Comparison of ENCODE assay signal across 20 cellular contexts in the genomic region with DNA sequence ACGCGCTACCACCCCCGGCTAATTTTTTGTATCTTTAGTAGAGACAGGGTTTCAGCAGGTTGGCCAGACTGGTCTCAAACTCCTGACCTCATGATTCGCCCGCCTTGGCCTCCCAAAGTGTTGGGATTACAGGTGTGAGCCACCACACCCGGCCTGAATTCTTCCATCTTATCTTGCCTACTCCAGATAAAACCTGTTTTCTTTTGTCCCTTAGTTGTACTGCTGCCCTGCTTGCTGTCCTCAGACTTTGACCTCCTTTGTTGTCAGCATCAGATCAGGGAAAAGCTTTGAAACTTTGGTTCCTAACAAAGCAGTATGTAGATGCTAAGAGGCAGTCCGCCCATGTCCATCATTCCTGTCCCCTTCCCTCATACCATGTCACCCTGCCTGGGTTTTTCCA. TPM values are rescaled to one million over a fixed set of nuclear protein-coding genes. Genes with fewer than 3 reads are reported as not detected.
DNase-seq lines count a peak whose midpoint lies in the region; ATAC-seq and TF ChIP-seq lines count a peak whose summit lies in the region.
"Had no signal": no experiment of that assay in that cellular context is flagged by ENCODE, and none has a peak within 500 bp of the region (broad histone marks: within the 10 kb centered on the region; RNA-seq: fewer than 3 reads in every experiment).

No MANE protein-coding gene starts in this region.

- no peaks in the 10 kb centered on the region for H3K9me2 ChIP-seq in PC-3 (replicated peaks; ENCODE audit: low read length)

- H3K9ac ChIP-seq in liver (ENCODE audit: low read depth in 1 of 2, low read length in 2 of 2) (no peak overlapping the region), neural progenitor cell (no peak overlapping the region), PC-3 (ENCODE audit: low read length) (no peak overlapping the region)
- H3K9ac ChIP-seq: GM23248 had no signal

- peaks cover 48% of the 10 kb centered on the region for H3F3A ChIP-seq in neural progenitor cell (ENCODE audit: low read depth)
- H3F3A ChIP-seq in PC-3 (ENCODE audit: low read length, unreplicated experiment), result no peaks in the 10 kb centered on the region

- peaks cover 31% of the 10 kb centered on the region for H3K4me1 Mint-ChIP-seq in Caco-2 (ENCODE audit: low read depth, unreplicated experiment)
- peaks cover 8% of the 10 kb centered on the region for H3K4me1 Mint-ChIP-seq in activated T-helper 17 cell treated with anti-CD3 and anti-CD28 coated beads, Interleukin-2, amount 50 U/mL, for 72 hours
- H3K4me1 Mint-ChIP-seq in neural progenitor cell, result peaks cover 77% of the 10 kb centered on the region

- no peaks in the 10 kb centered on the region for H4K20me1 ChIP-seq in neural progenitor cell (ENCODE audit: low read depth)
- H4K20me1 ChIP-seq in PC-3 (ENCODE audit: low read length), result no peaks in the 10 kb centered on the region

- H3K27me3 Mint-ChIP-seq in Caco-2 (ENCODE audit: insufficient read depth, unreplicated experiment) (no peaks in the 10 kb centered on the region), neural progenitor cell (ENCODE audit: insufficient read depth, low read depth) (peaks cover 2% of the 10 kb centered on the region)
- no peaks in the 10 kb centered on the region for H3K27me3 Mint-ChIP-seq in activated T-helper 17 cell treated with anti-CD3 and anti-CD28 coated beads, Interleukin-2, amount 50 U/mL, for 72 hours

- H3K36me3 Mint-ChIP-seq in Caco-2 (ENCODE audit: insufficient read depth, unreplicated experiment) (peaks cover 60% of the 10 kb centered on the region), neural progenitor cell (peaks cover 36% of the 10 kb centered on the region)
- H3K36me3 Mint-ChIP-seq in activated T-helper 17 cell treated with anti-CD3 and anti-CD28 coated beads, Interleukin-2, amount 50 U/mL, for 72 hours (ENCODE audit: low read depth), result peaks cover 68% of the 10 kb centered on the region

- H3K4me3 Mint-ChIP-seq in Caco-2 (ENCODE audit: unreplicated experiment) (peak overlapping the region; percentile 18), neural progenitor cell (peak overlapping the region; percentile 19)
- H3K4me3 Mint-ChIP-seq in activated T-helper 17 cell treated with anti-CD3 and anti-CD28 coated beads, Interleukin-2, amount 50 U/mL, for 72 hours, result no peak overlapping the region

- peaks cover 1% of the 10 kb centered on the region for H3K36me3 ChIP-seq in Caco-2 (ENCODE audit: control insufficient read depth, insufficient read depth, low read length)
- peaks cover 9 to 46% (median 32%) of the 10 kb centered on the region in 4 donors for H3K36me3 ChIP-seq in liver (ENCODE audit: control insufficient read depth in 4 of 4, insufficient read depth in 3 of 4, low read depth in 1 of 4, low read length in 3 of 4)
- H3K36me3 ChIP-seq in neural progenitor cell, result no peaks in the 10 kb centered on the region
- peaks cover 31% of the 10 kb centered on the region for H3K36me3 ChIP-seq in PC-3 (ENCODE audit: low read depth, low read length)

- no peak for TF ChIP-seq RAD21 in liver (IDR thresholded peaks at IDR 0.05)

- H3K4me2 ChIP-seq in neural progenitor cell (peak overlapping the region; percentile 64), PC-3 (ENCODE audit: low read length) (no peak overlapping the region)
- H3K4me2 ChIP-seq: A549 had no signal

- DNase-seq in Caco-2 (peak; percentile 41), neural progenitor cell (ENCODE audit: low spot score) (no peak), DMS153 (lab: John Stamatoyannopoulos, UW) (no peak), PC-3 (no peak)
- DNase-seq: C1 segment of cervical spinal cord, GDM1, GM23248, HCEC 1CT, KBM-7, MV-4-11, NCI-H1436, NCI-H2029 treated with DMSO at 0.1 percent for 48 hours, NCI-H2227 treated with DMSO at 0.1 percent for 48 hours had no signal

- ATAC-seq in activated T-helper 17 cell treated with anti-CD3 and anti-CD28 coated beads, Interleukin-2, amount 50 U/mL, for 72 hours (replicated peaks), result no peak
- ATAC-seq in HG02588 (IDR thresholded peaks at IDR 0.05; ENCODE audit: unreplicated experiment) (no peak), PC-3 (no peak), HG03175 (IDR thresholded peaks at IDR 0.05; ENCODE audit: unreplicated experiment) (no peak)
- ATAC-seq: A549, GM12878, Panc1 had no signal

- H3K27ac Mint-ChIP-seq in Caco-2 (ENCODE audit: unreplicated experiment) (peak overlapping the region; percentile 47), neural progenitor cell (peak overlapping the region; percentile 90)
- H3K27ac Mint-ChIP-seq in activated T-helper 17 cell treated with anti-CD3 and anti-CD28 coated beads, Interleukin-2, amount 50 U/mL, for 72 hours, result peak overlapping the region; percentile 15

- no peaks in the 10 kb centered on the region for H3K27me3 ChIP-seq in Caco-2 (replicated peaks; ENCODE audit: control insufficient read depth, insufficient read depth, low read length)
- no peaks in the 10 kb centered on the region for H3K27me3 ChIP-seq in liver (ENCODE audit: control insufficient read depth in 4 of 4, insufficient read depth in 4 of 4, low read length in 3 of 4)
- H3K27me3 ChIP-seq in neural progenitor cell, result no peaks in the 10 kb centered on the region
- no peaks in the 10 kb centered on the region for H3K27me3 ChIP-seq in PC-3 (ENCODE audit: low read length)

- BruUV-seq in Caco-2 (replicated peaks; lab: Mats Ljungman, UMichigan) (no TSS peak), PC-3 (replicated peaks; lab: Mats Ljungman, UMichigan) (no TSS peak)

- intact Hi-C loops in Caco-2 (cut with micrococcal nuclease; ENCODE audit: unreplicated experiment), result no loop called here
- intact Hi-C loops in PC-3 (cut with micrococcal nuclease), result no loop called here

- H3K4me3 ChIP-seq in Caco-2 (ENCODE audit: low read depth, low read length) (no peak overlapping the region), liver (ENCODE audit: low read depth in 1 of 3, low read length in 3 of 3) (no peak overlapping the region), neural progenitor cell (peak overlapping the region; percentile 19), PC-3 (ENCODE audit: low read length) (no peak overlapping the region)
- H3K4me3 ChIP-seq: A549, GM12878, GM23248 had no signal

- no peak overlapping the region for H2AFZ ChIP-seq in neural progenitor cell (replicated peaks)
- H2AFZ ChIP-seq in PC-3 (ENCODE audit: low read length), result no peak overlapping the region
- H2AFZ ChIP-seq: GM23248 had no signal

- WGBS in liver, result 90% methylated on average over 7 of the region's 7 CpGs

- H3K9me3 ChIP-seq in Caco-2, result peaks cover 9% of the 10 kb centered on the region; the same call in 1 of the 2 replicates
- H3K9me3 ChIP-seq in liver (ENCODE audit: control insufficient read depth in 4 of 4, low read length in 3 of 4), result no peaks in the 10 kb centered on the region
- H3K9me3 ChIP-seq in neural progenitor cell (ENCODE audit: low read depth), result no peaks in the 10 kb centered on the region
- H3K9me3 ChIP-seq in PC-3 (ENCODE audit: low read length), result no peaks in the 10 kb centered on the region
- H3K9me3 ChIP-seq: A549 had no signal

- no peak for TF ChIP-seq CTCF in Caco-2 (IDR thresholded peaks at IDR 0.05; ENCODE audit: insufficient read depth in 1 of 2, low read depth in 1 of 2, low read length in 1 of 2, severe bottlenecking in 1 of 2, unreplicated experiment in 1 of 2)
- TF ChIP-seq CTCF in liver (IDR thresholded peaks at IDR 0.05; ENCODE audit: low read depth, low read length, missing input control), result no peak
- TF ChIP-seq CTCF in neural progenitor cell (IDR thresholded peaks at IDR 0.05), result no peak
- TF ChIP-seq CTCF in PC-3 (conservative IDR thresholded peaks at IDR 0.05; ENCODE audit: low read depth, low read length), result no peak

- H3K79me2 ChIP-seq in neural progenitor cell (ENCODE audit: low read depth) (peaks cover 59% of the 10 kb centered on the region), PC-3 (ENCODE audit: low read length) (peaks cover 13% of the 10 kb centered on the region; the same call in 1 of the 2 replicates)

- H3K27ac ChIP-seq in liver (ENCODE audit: low read depth in 1 of 2, low read length in 2 of 2) (no peak overlapping the region), neural progenitor cell (peak overlapping the region; percentile 96), PC-3 (ENCODE audit: low read length) (no peak overlapping the region)
- H3K27ac ChIP-seq: A549, GM23248 had no signal

- H3K9me3 Mint-ChIP-seq in Caco-2 (ENCODE audit: unreplicated experiment) (no peaks in the 10 kb centered on the region), neural progenitor cell (no peaks in the 10 kb centered on the region)
- no peaks in the 10 kb centered on the region for H3K9me3 Mint-ChIP-seq in activated T-helper 17 cell treated with anti-CD3 and anti-CD28 coated beads, Interleukin-2, amount 50 U/mL, for 72 hours

- H3K4me1 ChIP-seq in Caco-2 (peaks cover 38% of the 10 kb centered on the region), liver (ENCODE audit: control insufficient read depth in 4 of 4, insufficient read depth in 4 of 4, low read length in 3 of 4) (peaks cover 5 to 24% (median 13%) of the 10 kb centered on the region in 4 donors), neural progenitor cell (peaks cover 61% of the 10 kb centered on the region), PC-3 (ENCODE audit: insufficient read depth, low read length) (no peaks in the 10 kb centered on the region)
- H3K4me1 ChIP-seq: A549 had no signal

- CTCF ChIA-PET in Caco-2 (lab: Charles Lee) (interaction anchor here (0.5 to 1.2 kb wide), 2 partner anchors 16 to 36 kb away, joined by 4 to 7 read pairs; a partner anchor contains a TSS), PC-3 (lab: Charles Lee) (no interaction called here)

- POLR2A ChIA-PET in Caco-2 (lab: Charles Lee), result interaction anchor here (0.7 to 1.0 kb wide), 2 partner anchors 16 to 54 kb away, joined by 3 read pairs; a partner anchor contains a TSS
- POLR2A ChIA-PET in PC-3 (lab: Charles Lee; ENCODE audit: unreplicated experiment), result no interaction called here

RNA-seq across cellular contexts. Expression of a gene that starts 15.9 kb away (rescaled TPM):
- 129 and 133 TPM in 2 replicates for total RNA-seq in Caco-2 (2022)
- total RNA-seq in activated T-helper 17 cell treated with anti-CD3 and anti-CD28 coated beads, Interleukin-2, amount 50 U/mL, for 72 hours, result 10 to 100 TPM; 75.4 to 86.8 TPM
- 10 to 100 TPM; 54.6 to 87.7 TPM for total RNA-seq in liver
- polyA plus RNA-seq in liver, result 10 to 100 TPM; 71.9 to 92.6 TPM
- total RNA-seq in neural progenitor cell (ENCODE audit: low replicate concordance), result 197 and 219 TPM in 2 replicates
- total RNA-seq in PC-3 (2014; rRNA removed), result 121 and 156 TPM in 2 replicates

RNA-seq across cellular contexts. Expression of a gene that starts 23.4 kb away (rescaled TPM):
- total RNA-seq in Caco-2 (2022), result not detected in 2 replicates
- 1 to 10 TPM in 1 of 2 donors, under 1 TPM in 1; 0.24 to 2.2 TPM for total RNA-seq in activated T-helper 17 cell treated with anti-CD3 and anti-CD28 coated beads, Interleukin-2, amount 50 U/mL, for 72 hours
- under 1 TPM; 0.33 to 0.37 TPM for total RNA-seq in liver
- under 1 TPM in 1 of 2 donors, not detected in 1; 0.09 TPM for polyA plus RNA-seq in liver
- not detected in 2 replicates for total RNA-seq in neural progenitor cell (ENCODE audit: low replicate concordance)
- total RNA-seq in PC-3 (2014; rRNA removed), result not detected in 2 replicates
- total RNA-seq: GM23248 had no signal
- polyA plus RNA-seq: A549, GM23248 had no signal

RNA-seq across cellular contexts. Expression of a gene that starts 40.0 kb away (rescaled TPM):
- 5.7 and 6.2 TPM in 2 replicates for total RNA-seq in Caco-2 (2022)
- total RNA-seq in activated T-helper 17 cell treated with anti-CD3 and anti-CD28 coated beads, Interleukin-2, amount 50 U/mL, for 72 hours, result not detected
- 100 to 1,000 TPM in 1 of 2 donors, 1 to 10 TPM in 1; 1.7 to 155 TPM for total RNA-seq in liver
- under 1 TPM; 0.44 to 0.71 TPM for polyA plus RNA-seq in liver
- total RNA-seq in neural progenitor cell (ENCODE audit: low replicate concordance), result 2.8 and 4.3 TPM in 2 replicates
- total RNA-seq in PC-3 (2014; rRNA removed), result 0.26 and 0.40 TPM in 2 replicates
- total RNA-seq: GM23248 had no signal
- polyA plus RNA-seq: GM23248 had no signal

RNA-seq across cellular contexts. Expression of a gene that starts 43.7 kb away (rescaled TPM):
- 8.4 and 9.4 TPM in 2 replicates for total RNA-seq in Caco-2 (2022)
- 1 to 10 TPM in 1 of 2 donors, under 1 TPM in 1; 0.48 to 2.6 TPM for total RNA-seq in activated T-helper 17 cell treated with anti-CD3 and anti-CD28 coated beads, Interleukin-2, amount 50 U/mL, for 72 hours
- total RNA-seq in liver, result 1 to 10 TPM; 2.8 to 4.0 TPM
- polyA plus RNA-seq in liver, result 1 to 10 TPM; 2.5 to 2.8 TPM
- 6.2 and 7.2 TPM in 2 replicates for total RNA-seq in neural progenitor cell (ENCODE audit: low replicate concordance)
- total RNA-seq in PC-3 (2014; rRNA removed), result 1.8 and 5.0 TPM in 2 replicates

Comparison
In these comparisons a context has a peak if more than half of its experiments do, and no peak if none do; other contexts are left out.
1. DNase-seq: peak in Caco-2 (2 of 2); none in neural progenitor cell (single experiment), DMS153 (single experiment) and PC-3 (single experiment).
2. H3K27ac Mint-ChIP-seq: peak in every context shown above with its lines; median percentile 90 in neural progenitor cell; 47 in Caco-2; 15 in activated T-helper 17 cell treated with anti-CD3 and anti-CD28 coated beads, Interleukin-2, amount 50 U/mL, for 72 hours.